11 cellular contexts compared by ENCODE assay signal in the genomic region with DNA sequence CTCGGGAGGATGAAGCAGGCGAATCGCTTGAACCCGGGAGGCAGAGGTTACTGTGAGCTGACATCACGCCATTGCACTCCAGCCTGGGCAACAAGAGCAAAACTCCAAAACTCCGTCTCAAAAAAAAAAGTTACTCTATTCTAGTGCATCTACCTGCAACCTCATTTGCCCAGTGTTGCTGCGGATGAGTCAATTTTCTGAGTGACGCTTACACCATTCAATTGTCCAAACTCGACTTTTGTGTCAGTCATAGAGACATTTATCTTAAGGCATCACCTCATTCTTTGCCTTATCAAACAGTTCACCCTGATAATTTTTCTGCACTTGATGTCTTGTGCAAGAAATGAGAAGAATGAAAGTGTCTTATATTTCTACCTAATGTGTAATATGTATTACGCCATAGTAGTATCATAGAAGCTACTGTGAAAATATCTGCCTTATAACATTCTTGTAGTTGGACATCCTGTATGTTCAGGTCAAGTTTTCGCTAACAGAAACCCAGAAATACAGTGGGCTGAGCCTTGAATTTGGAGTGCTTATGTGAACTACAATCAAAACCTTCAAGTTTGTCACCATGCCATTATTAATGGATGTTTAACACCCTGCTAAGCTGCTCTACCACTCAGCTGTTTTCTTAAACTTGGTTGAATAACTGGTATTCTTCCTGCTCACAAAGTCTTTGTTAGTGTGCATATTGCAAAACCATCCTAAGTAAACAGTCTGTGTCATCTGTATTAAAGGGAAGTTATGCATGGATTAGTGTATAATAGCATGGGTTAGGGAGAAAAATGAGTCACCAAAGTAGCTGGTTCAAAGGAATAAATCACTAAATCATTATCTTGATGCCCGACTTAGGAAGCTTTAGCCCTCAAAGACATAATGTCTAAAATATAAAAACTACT.
DNase-seq lines count a peak whose midpoint lies in the region; ATAC-seq and TF ChIP-seq lines count a peak whose summit lies in the region.
"Had no signal": no experiment of that assay in that cellular context is flagged by ENCODE, and none has a peak within 500 bp of the region (broad histone marks: within the 10 kb centered on the region; RNA-seq: fewer than 3 reads in every experiment).

No MANE protein-coding gene starts in this region.

- ATAC-seq in sciatic nerve: no peak

- no peak for TF ChIP-seq POLR2A in NB4 (IDR thresholded peaks at IDR 0.05; ENCODE audit: extremely low read depth, insufficient read length)

- intact Hi-C loops in sciatic nerve (cut with DNase I): no loop called here

- TF ChIP-seq CTCF in NB4 (IDR thresholded peaks at IDR 0.05; ENCODE audit: low read depth, low read length): no peak
- no peak for TF ChIP-seq CTCF in epithelial cell of esophagus (IDR thresholded peaks at IDR 0.05; ENCODE audit: insufficient read depth, low read depth, low read length, missing control alignments)

- DNase-seq in ELR (ENCODE audit: low read depth): peak; percentile 87
- peak; percentile 51 for DNase-seq in NB4 (ENCODE audit: low read depth)
- peak; percentile 94 for DNase-seq in epithelial cell of esophagus (ENCODE audit: low read depth)
- peak; percentile 71 for DNase-seq in non-pigmented ciliary epithelial cell (ENCODE audit: low read depth)
- no peak for DNase-seq in GM19240 (ENCODE audit: insufficient read length, low spot score)
- DNase-seq in stimulated activated CD4-positive, alpha-beta T cell treated with anti-CD3 and anti-CD28 coated beads, Interleukin-2, amount 100 ng/mL, for 48 hours: no peak
- DNase-seq in sciatic nerve (ENCODE audit: low spot score): no peak
- no peak for DNase-seq in NCI-H2171 treated with DMSO at 0.1 percent for 48 hours (lab: John Stamatoyannopoulos, UW)
- DNase-seq: NCI-H1694 treated with DMSO at 0.1 percent for 48 hours, Right ventricle myocardium superior had no signal

- H3K4me3 ChIP-seq in NB4 (ENCODE audit: low read depth, low read length) (no peak overlapping the region), epithelial cell of esophagus (ENCODE audit: low read length) (no peak overlapping the region)
- H3K4me3 ChIP-seq: vagina had no signal

Comparison
In these comparisons a context has a peak if more than half of its experiments do, and no peak if none do; other contexts are left out.
1. DNase-seq: peak in ELR (single experiment), NB4 (single experiment), epithelial cell of esophagus (single experiment) and non-pigmented ciliary epithelial cell (single experiment); none in GM19240 (single experiment), stimulated activated CD4-positive, alpha-beta T cell treated with anti-CD3 and anti-CD28 coated beads, Interleukin-2, amount 100 ng/mL, for 48 hours (0 of 2), sciatic nerve (single experiment) and NCI-H2171 treated with DMSO at 0.1 percent for 48 hours (single experiment).